ENCODE assay signal across 8 cellular contexts in genomic region chrX:147828719-147829118, GRCh38.
"Had no signal": no experiment of that assay in that cellular context is flagged by ENCODE, and none has a peak within 500 bp of the region (broad histone marks: within the 10 kb centered on the region; RNA-seq: fewer than 3 reads in every experiment).

No MANE protein-coding gene starts in this region.

- FAIRE-seq: G401.6, GM12878, GM12891, GM12892, GM18507, GM19239 had no signal

- DNase-seq: GDM1, GF-D8 had no signal

- H3K4me3 ChIP-seq: GM12878 had no signal

- ATAC-seq: GM12878 had no signal
